In the genomic region with DNA sequence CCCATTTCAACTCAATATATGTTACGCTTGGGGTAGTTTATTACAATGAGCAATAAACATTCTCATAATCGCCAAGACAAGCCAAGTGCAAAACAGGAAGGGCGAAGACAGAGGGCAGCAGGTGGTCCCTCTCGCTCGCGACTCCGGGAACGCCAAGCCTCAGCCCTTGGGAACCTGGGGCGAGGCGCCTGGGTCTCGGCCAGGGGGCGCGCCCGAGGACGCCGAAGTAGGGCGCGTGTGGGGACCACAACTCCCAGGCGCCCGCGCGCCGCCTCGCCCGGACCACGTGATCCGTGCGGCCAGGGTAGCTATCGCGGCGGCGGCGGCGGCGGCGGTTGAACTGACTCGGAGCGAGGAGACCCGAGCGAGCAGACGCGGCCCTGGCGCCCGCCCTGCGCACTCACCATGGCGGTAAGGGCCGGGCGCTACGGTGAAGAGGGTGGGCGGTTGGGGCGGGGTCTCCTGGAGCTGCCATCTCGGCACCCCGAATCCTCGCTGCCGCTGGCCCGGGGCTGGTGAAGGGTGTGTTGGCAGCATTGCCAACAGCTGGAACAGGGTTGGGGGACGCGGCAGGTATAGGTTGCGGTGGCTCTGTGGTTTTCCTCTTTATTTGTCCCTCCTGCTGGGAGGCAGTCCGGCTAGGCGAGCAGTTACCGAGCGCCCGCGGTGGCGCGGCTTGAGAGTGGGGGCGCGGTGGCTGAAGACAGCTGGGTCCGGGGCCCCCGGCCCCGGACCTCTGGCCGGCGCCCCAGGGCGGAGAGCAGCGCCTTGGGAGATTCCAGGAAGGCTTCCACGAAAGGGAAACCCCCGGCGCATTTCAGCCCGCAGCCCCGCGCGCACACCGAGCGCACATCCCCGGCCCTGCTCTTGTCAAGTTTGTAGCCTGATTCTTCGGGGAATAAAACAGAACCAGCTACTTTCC, we compare ENCODE assay signal across 8 cellular contexts. TPM values are rescaled to one million over a fixed set of nuclear protein-coding genes. Genes with fewer than 3 reads are reported as not detected.
A peak's percentile ranks its signal among the peaks of the same experiment; 100 is the strongest.
DNase-seq lines count a peak whose midpoint lies in the region; ATAC-seq and TF ChIP-seq lines count a peak whose summit lies in the region.

A gene with protein sequence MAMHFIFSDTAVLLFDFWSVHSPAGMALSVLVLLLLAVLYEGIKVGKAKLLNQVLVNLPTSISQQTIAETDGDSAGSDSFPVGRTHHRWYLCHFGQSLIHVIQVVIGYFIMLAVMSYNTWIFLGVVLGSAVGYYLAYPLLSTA (plus strand): TSS at position 338 of the 922 bp plus-strand sequence. CDS start 68 bp downstream, at position 406.

- H3K27me3 ChIP-seq in NT2/D1 (ENCODE audit: insufficient read depth, insufficient read length) (peaks cover 21% of the 10 kb centered on the region), mononuclear cell (ENCODE audit: insufficient read depth, low read length) (peaks cover 3% of the 10 kb centered on the region)

- DNase-seq in COLO829 (ENCODE audit: low spot score) (peak; percentile 63), HT-29 (ENCODE audit: low spot score) (peak; percentile 83), NT2/D1 (ENCODE audit: low read depth, low spot score) (peak; percentile 77), activated T-cell treated with anti-CD3 and anti-CD28 coated beads for 1 hour (ENCODE audit: low read depth) (peak; percentile 79), epithelial cell of esophagus (ENCODE audit: low read depth) (peak; percentile 90)
- peak; percentile 85 to 88 for DNase-seq in stimulated activated CD8-positive, alpha-beta memory T cell treated with anti-CD3 and anti-CD28 coated beads, Interleukin-2, amount 100 ng/mL, for 48 hours (ENCODE audit: low read depth in 2 of 2)

- H3K4me1 ChIP-seq in NT2/D1 (ENCODE audit: insufficient read depth, insufficient read length) (peaks cover 1% of the 10 kb centered on the region), mononuclear cell (ENCODE audit: insufficient read depth, low read length) (peaks cover 62% of the 10 kb centered on the region)

- peak within 1 kb of the TSS; percentile 71 for H3K4me3 ChIP-seq in NT2/D1 (ENCODE audit: insufficient read length, low read depth)
- H3K4me3 ChIP-seq in epithelial cell of esophagus (ENCODE audit: low read length): peak within 1 kb of the TSS; percentile 91
- H3K4me3 ChIP-seq in mononuclear cell (ENCODE audit: low read length): peak within 1 kb of the TSS; percentile 88

- H3K9me3 ChIP-seq in NT2/D1 (ENCODE audit: insufficient read depth, low read length) (no peaks in the 10 kb centered on the region), mononuclear cell (ENCODE audit: low read depth, low read length) (no peaks in the 10 kb centered on the region)

- peak; percentile 15 for TF ChIP-seq CTCF in epithelial cell of esophagus (IDR thresholded peaks at IDR 0.05; ENCODE audit: insufficient read depth, low read depth, low read length, missing control alignments)

- peak within 1 kb of the TSS; percentile 77 for H3K9ac ChIP-seq in NT2/D1 (ENCODE audit: insufficient read length, low read depth)

- ATAC-seq in GM19468 (IDR thresholded peaks at IDR 0.05; ENCODE audit: extremely low read depth, unreplicated experiment): peak; percentile 88

- no peaks in the 10 kb centered on the region for H3K36me3 ChIP-seq in NT2/D1 (ENCODE audit: insufficient read depth, insufficient read length, low read length)

RNA-seq across cellular contexts. Expression of the gene that starts here (rescaled TPM):
- total RNA-seq in HT-29 (2014; rRNA removed; shearing (Covaris generic)): 1.8 and 3.4 TPM in 2 replicates
- 38.8 TPM for total RNA-seq in mononuclear cell

Comparison
In these comparisons a context has a peak if more than half of its experiments do, and no peak if none do; other contexts are left out.
1. Peak in every context shown above with its lines: DNase-seq, ATAC-seq and H3K4me3 ChIP-seq.